In the genomic region with DNA sequence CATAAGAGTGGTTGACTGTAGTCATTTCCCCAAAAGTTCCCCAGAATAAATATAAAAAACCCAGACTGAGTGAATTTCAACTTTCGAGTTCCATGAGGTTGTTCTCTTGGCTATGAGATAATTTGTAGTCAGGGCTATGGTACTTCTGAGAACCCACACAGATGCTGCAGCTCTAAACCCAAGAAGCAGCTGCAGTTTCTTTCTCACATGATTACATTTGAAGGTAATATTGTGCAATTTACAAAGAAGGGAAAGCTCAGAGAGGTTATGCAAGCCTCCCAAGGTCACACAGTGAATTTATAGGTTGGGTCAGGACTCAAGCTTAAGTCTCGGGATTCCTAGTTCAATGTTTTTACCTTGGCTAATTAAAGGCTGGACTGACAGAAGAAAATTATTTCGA, we compare ENCODE assay signal across 1 cellular context.
TF ChIP-seq lines count a peak whose summit lies in the region.

No MANE protein-coding gene starts in this region.

TF ChIP-seq in GM12878, 131 proteins besides CTCF, POLR2A, EP300 and RAD21 (continued from another document and continues in another):
- TF ChIP-seq ZBTB11 (CRISPR knock-in tag; IDR thresholded peaks at IDR 0.05) (no peak), ZNF384 (IDR thresholded peaks at IDR 0.05; ENCODE audit: borderline replicate concordance, low read depth, low read length) (no peak), SREBF2 (IDR thresholded peaks at IDR 0.05; ENCODE audit: low read length) (no peak), FOXK2 (IDR thresholded peaks at IDR 0.05) (no peak), CBX5 (IDR thresholded peaks at IDR 0.05; ENCODE audit: low read depth) (0 out of 2 replicates have a peak, but pooled peaks have one; percentile 46), CHD4 (IDR thresholded peaks at IDR 0.05) (no peak), GABPA (IDR thresholded peaks at IDR 0.05; ENCODE audit: low read depth) (no peak), MTA2 (IDR thresholded peaks at IDR 0.05; ENCODE audit: low read depth) (no peak), HDAC6 (IDR thresholded peaks at IDR 0.05; ENCODE audit: unreplicated experiment) (no peak), SREBF1 (IDR thresholded peaks at IDR 0.05; ENCODE audit: low read length) (no peak), ASH2L (IDR thresholded peaks at IDR 0.05; ENCODE audit: borderline replicate concordance, low read depth) (no peak), TCF7 (IDR thresholded peaks at IDR 0.05; ENCODE audit: borderline replicate concordance) (0 out of 2 replicates have a peak, but pooled peaks have one; percentile 51), IKZF1 (conservative IDR thresholded peaks at IDR 0.05) (no peak), BHLHE40 (IDR thresholded peaks at IDR 0.05; ENCODE audit: borderline replicate concordance in 1 of 2, low read depth in 2 of 2, low read length in 1 of 2) (no peak; a peak in 1 of 4 replicates), TCF3 (IDR thresholded peaks at IDR 0.05; ENCODE audit: borderline replicate concordance, insufficient read depth, low read depth, low read length) (no peak), POLR2AphosphoS2 (IDR thresholded peaks at IDR 0.05; ENCODE audit: low read depth, low read length) (no peak), CREB1 (IDR thresholded peaks at IDR 0.05; ENCODE audit: low read depth) (peak; percentile 29; the same call in 1 of the 2 replicates), TCF12 (IDR thresholded peaks at IDR 0.05; ENCODE audit: low read depth, low read length) (peak; percentile 76), SP1 (IDR thresholded peaks at IDR 0.05; ENCODE audit: low read depth, low read length) (no peak), HDAC2 (IDR thresholded peaks at IDR 0.05) (no peak), KLF5 (IDR thresholded peaks at IDR 0.05; ENCODE audit: partially characterized antibody) (no peak), YY1 (IDR thresholded peaks at IDR 0.05; ENCODE audit: low read depth, low read length) (no peak), RBBP5 (conservative IDR thresholded peaks at IDR 0.05) (no peak), CEBPZ (IDR thresholded peaks at IDR 0.05; ENCODE audit: low read depth, low read length) (no peak), NFXL1 (IDR thresholded peaks at IDR 0.05; ENCODE audit: borderline replicate concordance) (peak; percentile 79; the same call in 1 of the 2 replicates), PRDM15 (CRISPR knock-in tag; IDR thresholded peaks at IDR 0.05) (no peak), POLR2AphosphoS5 (IDR thresholded peaks at IDR 0.05; ENCODE audit: low read length) (no peak), SMAD5 (IDR thresholded peaks at IDR 0.05; ENCODE audit: low read depth) (no peak), EGR1 (IDR thresholded peaks at IDR 0.05; ENCODE audit: borderline replicate concordance in 1 of 2, low read depth in 2 of 2, low read length in 2 of 2) (no peak), SMAD1 (IDR thresholded peaks at IDR 0.05; ENCODE audit: low read depth, partially characterized antibody) (no peak), RUNX3 (IDR thresholded peaks at IDR 0.05; ENCODE audit: low read length) (peak; percentile 76), BRCA1 (IDR thresholded peaks at IDR 0.05; ENCODE audit: low read depth, low read length) (no peak), ZSCAN29 (IDR thresholded peaks at IDR 0.05) (no peak), ZNF592 (IDR thresholded peaks at IDR 0.05) (no peak)
- TF ChIP-seq, protein P1, sequence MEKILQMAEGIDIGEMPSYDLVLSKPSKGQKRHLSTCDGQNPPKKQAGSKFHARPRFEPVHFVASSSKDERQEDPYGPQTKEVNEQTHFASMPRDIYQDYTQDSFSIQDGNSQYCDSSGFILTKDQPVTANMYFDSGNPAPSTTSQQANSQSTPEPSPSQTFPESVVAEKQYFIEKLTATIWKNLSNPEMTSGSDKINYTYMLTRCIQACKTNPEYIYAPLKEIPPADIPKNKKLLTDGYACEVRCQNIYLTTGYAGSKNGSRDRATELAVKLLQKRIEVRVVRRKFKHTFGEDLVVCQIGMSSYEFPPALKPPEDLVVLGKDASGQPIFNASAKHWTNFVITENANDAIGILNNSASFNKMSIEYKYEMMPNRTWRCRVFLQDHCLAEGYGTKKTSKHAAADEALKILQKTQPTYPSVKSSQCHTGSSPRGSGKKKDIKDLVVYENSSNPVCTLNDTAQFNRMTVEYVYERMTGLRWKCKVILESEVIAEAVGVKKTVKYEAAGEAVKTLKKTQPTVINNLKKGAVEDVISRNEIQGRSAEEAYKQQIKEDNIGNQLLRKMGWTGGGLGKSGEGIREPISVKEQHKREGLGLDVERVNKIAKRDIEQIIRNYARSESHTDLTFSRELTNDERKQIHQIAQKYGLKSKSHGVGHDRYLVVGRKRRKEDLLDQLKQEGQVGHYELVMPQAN (conservative IDR thresholded peaks at IDR 0.05) = no peak
- TF ChIP-seq, protein P2, sequence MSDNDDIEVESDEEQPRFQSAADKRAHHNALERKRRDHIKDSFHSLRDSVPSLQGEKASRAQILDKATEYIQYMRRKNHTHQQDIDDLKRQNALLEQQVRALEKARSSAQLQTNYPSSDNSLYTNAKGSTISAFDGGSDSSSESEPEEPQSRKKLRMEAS (IDR thresholded peaks at IDR 0.05; ENCODE audit: low read depth, low read length) = no peak
- TF ChIP-seq, protein P3, sequence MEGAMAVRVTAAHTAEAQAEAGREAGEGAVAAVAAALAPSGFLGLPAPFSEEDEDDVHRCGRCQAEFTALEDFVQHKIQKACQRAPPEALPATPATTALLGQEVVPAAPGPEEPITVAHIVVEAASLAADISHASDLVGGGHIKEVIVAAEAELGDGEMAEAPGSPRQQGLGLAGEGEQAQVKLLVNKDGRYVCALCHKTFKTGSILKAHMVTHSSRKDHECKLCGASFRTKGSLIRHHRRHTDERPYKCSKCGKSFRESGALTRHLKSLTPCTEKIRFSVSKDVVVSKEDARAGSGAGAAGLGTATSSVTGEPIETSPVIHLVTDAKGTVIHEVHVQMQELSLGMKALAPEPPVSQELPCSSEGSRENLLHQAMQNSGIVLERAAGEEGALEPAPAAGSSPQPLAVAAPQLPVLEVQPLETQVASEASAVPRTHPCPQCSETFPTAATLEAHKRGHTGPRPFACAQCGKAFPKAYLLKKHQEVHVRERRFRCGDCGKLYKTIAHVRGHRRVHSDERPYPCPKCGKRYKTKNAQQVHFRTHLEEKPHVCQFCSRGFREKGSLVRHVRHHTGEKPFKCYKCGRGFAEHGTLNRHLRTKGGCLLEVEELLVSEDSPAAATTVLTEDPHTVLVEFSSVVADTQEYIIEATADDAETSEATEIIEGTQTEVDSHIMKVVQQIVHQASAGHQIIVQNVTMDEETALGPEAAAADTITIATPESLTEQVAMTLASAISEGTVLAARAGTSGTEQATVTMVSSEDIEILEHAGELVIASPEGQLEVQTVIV (IDR thresholded peaks at IDR 0.05; ENCODE audit: borderline replicate concordance, partially characterized antibody) = no peak
- TF ChIP-seq, protein P4, sequence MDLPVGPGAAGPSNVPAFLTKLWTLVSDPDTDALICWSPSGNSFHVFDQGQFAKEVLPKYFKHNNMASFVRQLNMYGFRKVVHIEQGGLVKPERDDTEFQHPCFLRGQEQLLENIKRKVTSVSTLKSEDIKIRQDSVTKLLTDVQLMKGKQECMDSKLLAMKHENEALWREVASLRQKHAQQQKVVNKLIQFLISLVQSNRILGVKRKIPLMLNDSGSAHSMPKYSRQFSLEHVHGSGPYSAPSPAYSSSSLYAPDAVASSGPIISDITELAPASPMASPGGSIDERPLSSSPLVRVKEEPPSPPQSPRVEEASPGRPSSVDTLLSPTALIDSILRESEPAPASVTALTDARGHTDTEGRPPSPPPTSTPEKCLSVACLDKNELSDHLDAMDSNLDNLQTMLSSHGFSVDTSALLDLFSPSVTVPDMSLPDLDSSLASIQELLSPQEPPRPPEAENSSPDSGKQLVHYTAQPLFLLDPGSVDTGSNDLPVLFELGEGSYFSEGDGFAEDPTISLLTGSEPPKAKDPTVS (IDR thresholded peaks at IDR 0.05; ENCODE audit: low read depth, low read length) = no peak
